ENCODE assay signal across 8 cellular contexts in the genomic region with DNA sequence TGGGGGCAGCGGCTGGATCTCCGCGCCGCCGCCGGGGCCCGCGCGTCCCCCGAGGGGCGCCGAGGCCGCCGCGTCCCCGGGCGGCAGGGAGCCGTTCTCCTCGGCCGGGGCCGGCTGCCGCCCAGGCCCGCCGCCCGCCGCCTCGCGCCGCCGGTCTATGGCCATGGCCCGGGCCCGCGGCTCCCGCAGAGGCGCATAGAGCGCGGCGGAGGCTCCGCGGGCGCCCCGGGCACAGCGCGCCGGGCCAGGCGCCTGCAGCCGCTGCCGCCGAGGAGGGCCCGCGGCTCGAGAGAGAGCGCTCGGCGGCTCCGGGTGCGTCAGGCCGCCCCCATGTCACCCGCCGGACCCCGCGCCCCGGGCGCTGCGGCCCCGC. TPM values are rescaled to one million over a fixed set of nuclear protein-coding genes. Genes with fewer than 3 reads are reported as not detected.
DNase-seq lines count a peak whose midpoint lies in the region; ATAC-seq and TF ChIP-seq lines count a peak whose summit lies in the region.

No MANE protein-coding gene starts in this region.

- in situ Hi-C loops in brain microvascular endothelial cell (cut with HindIII; ENCODE audit: low pct_ligation_motif_present, low sequenced_read_pairs), result no loop called here

- peaks cover 35% of the 10 kb centered on the region; the same call in 1 of the 2 replicates for H3K79me2 ChIP-seq in H9 (ENCODE audit: insufficient read depth, low read length)

- no peaks in the 10 kb centered on the region for H4K20me1 ChIP-seq in H9 (ENCODE audit: control insufficient read depth, insufficient read depth, insufficient read length)

- H2BK12ac ChIP-seq in H9 (ENCODE audit: insufficient read length, low read depth, low read length), result no peak overlapping the region

- H2BK5ac ChIP-seq in H9 (ENCODE audit: insufficient read length, low read length), result no peak overlapping the region

- no peak overlapping the region for H4K8ac ChIP-seq in H9 (replicated peaks; ENCODE audit: insufficient read length, low read depth, low read length)

- peak overlapping the region; percentile 86 for H3K4me2 ChIP-seq in H9 (ENCODE audit: insufficient read depth, insufficient read length, low read length)

- H3T11ph ChIP-seq in H9 (ENCODE audit: low read length), result no peak overlapping the region

- H3K23ac ChIP-seq in H9 (ENCODE audit: insufficient read length, low read depth, low read length), result no peak overlapping the region

- peaks cover 17% of the 10 kb centered on the region for H3K27me3 Mint-ChIP-seq in H9 (ENCODE audit: low read depth)

- H3K27ac ChIP-seq in H9 (ENCODE audit: insufficient read length, low read depth, low read length) (no peak overlapping the region), brain microvascular endothelial cell (no peak overlapping the region), muscle layer of duodenum (ENCODE audit: low read length) (no peak overlapping the region)

- no CpG with 5 or more reads among the region's 66 CpGs for WGBS in H9 (ENCODE audit: extremely low coverage, insufficient read length, low lambda C conversion rate)

- no peak overlapping the region for H3K27ac Mint-ChIP-seq in H9

- H3K9me3 ChIP-seq in ES-I3 (ENCODE audit: control insufficient read depth, insufficient read depth, low read length), result no peaks in the 10 kb centered on the region
- H3K9me3 ChIP-seq in H9 (ENCODE audit: control insufficient read depth, low read depth, low read length), result no peaks in the 10 kb centered on the region
- no peaks in the 10 kb centered on the region for H3K9me3 ChIP-seq in muscle layer of duodenum (ENCODE audit: control insufficient read depth in 1 of 2, low read length in 2 of 2)

- no peak overlapping the region for H2AFZ ChIP-seq in H9 (ENCODE audit: low read length)

- H3K23me2 ChIP-seq in H9 (ENCODE audit: insufficient read length, low read depth, low read length, poor library complexity, severe bottlenecking), result peaks cover 22% of the 10 kb centered on the region

- no peak overlapping the region for H3K18ac ChIP-seq in H9 (ENCODE audit: insufficient read length, low read depth, low read length)

- no peak overlapping the region; the same call in 1 of the 2 replicates for H3K14ac ChIP-seq in H9 (ENCODE audit: insufficient read depth, low read length)

- H2BK20ac ChIP-seq in H9 (ENCODE audit: low read depth, low read length, poor library complexity, severe bottlenecking), result no peak overlapping the region

- no peak overlapping the region for H2BK120ac ChIP-seq in H9 (ENCODE audit: low read depth, low read length, poor library complexity, severe bottlenecking)

- peaks cover 8% of the 10 kb centered on the region for H3K79me1 ChIP-seq in H9 (ENCODE audit: insufficient read depth, low read depth, low read length, poor library complexity, severe bottlenecking)

- DNase-seq in H9 (no peak), brain microvascular endothelial cell (no peak), DMS79 treated with DMSO at 0.1 percent for 48 hours (lab: John Stamatoyannopoulos, UW) (no peak), midbrain (lab: John Stamatoyannopoulos, UW) (no peak)
- DNase-seq in activated CD8-positive, alpha-beta memory T cell treated with anti-CD3 and anti-CD28 coated beads, Interleukin-2, amount 50 U/mL, for 48 hours, result no peak

- no peaks in the 10 kb centered on the region; a peak in 1 of 5 replicates for H3K9me3 Mint-ChIP-seq in H9

- no peak overlapping the region for H4K5ac ChIP-seq in H9 (ENCODE audit: insufficient read length, low read depth, low read length)

- no peak overlapping the region for H3K56ac ChIP-seq in H9 (ENCODE audit: insufficient read length, low read depth, low read length)

- no peaks in the 10 kb centered on the region for H3K36me3 ChIP-seq in ES-I3 (ENCODE audit: insufficient read depth, low read length)
- no peaks in the 10 kb centered on the region for H3K36me3 ChIP-seq in brain microvascular endothelial cell (replicated peaks)
- no peaks in the 10 kb centered on the region for H3K36me3 ChIP-seq in muscle layer of duodenum (ENCODE audit: control insufficient read depth in 1 of 2, insufficient read depth in 2 of 2, low read length in 2 of 2)

- no peak for ATAC-seq in GM21576 (IDR thresholded peaks at IDR 0.05; ENCODE audit: unreplicated experiment)

- H3K4me3 ChIP-seq in brain microvascular endothelial cell (ENCODE audit: low read depth, low read length), result peak overlapping the region; percentile 65
- peak overlapping the region; percentile 60 to 84 for H3K4me3 ChIP-seq in muscle layer of duodenum (ENCODE audit: low read depth in 1 of 2, low read length in 2 of 2)

- peaks cover 23 to 25% of the 10 kb centered on the region in 2 experiments for H3K4me1 Mint-ChIP-seq in H9

- peaks cover 0 to 2% (median 2%) of the 10 kb centered on the region in 3 experiments; a peak in 2 of 7 replicates for H3K36me3 Mint-ChIP-seq in H9 (ENCODE audit: insufficient read depth in 1 of 3, low read depth in 3 of 3)

- H3K9ac ChIP-seq in ES-I3 (ENCODE audit: low read depth, low read length) (peak overlapping the region; percentile 75; the same call in 1 of the 2 replicates), H9 (ENCODE audit: extremely low read depth, insufficient read length, low read length) (no peak overlapping the region)

- H3K4me1 ChIP-seq in ES-I3 (ENCODE audit: insufficient read depth, low read length) (peaks cover 24% of the 10 kb centered on the region), H9 (ENCODE audit: insufficient read depth, low read length) (peaks cover 10% of the 10 kb centered on the region), muscle layer of duodenum (ENCODE audit: control insufficient read depth in 1 of 2, insufficient read depth in 2 of 2, low read length in 2 of 2) (peaks cover 7 to 30% of the 10 kb centered on the region in 2 donors)

- no peak overlapping the region for H4K91ac ChIP-seq in H9 (ENCODE audit: insufficient read length, low read depth, low read length)

- TF ChIP-seq CTCF in H9 (conservative IDR thresholded peaks at IDR 0.05) (no peak), brain microvascular endothelial cell (IDR thresholded peaks at IDR 0.05; ENCODE audit: low read depth, low read length, missing control alignments) (no peak)

- H3K4me3 Mint-ChIP-seq in H9, result no peak overlapping the region

- H3K4ac ChIP-seq in H9 (ENCODE audit: low read depth, low read length), result no peak overlapping the region

- H3K27me3 ChIP-seq in H9 (ENCODE audit: insufficient read depth, low read length), result no peaks in the 10 kb centered on the region; the same call in 1 of the 2 replicates
- no peaks in the 10 kb centered on the region for H3K27me3 ChIP-seq in brain microvascular endothelial cell (replicated peaks)
- peaks cover 8% of the 10 kb centered on the region for H3K27me3 ChIP-seq in muscle layer of duodenum (ENCODE audit: low read depth, low read length)

- H2AK5ac ChIP-seq in H9 (ENCODE audit: insufficient read length, low read length), result no peak overlapping the region

- no peak overlapping the region for H2BK15ac ChIP-seq in H9 (ENCODE audit: low read depth, low read length)

RNA-seq across cellular contexts. Expression of a gene that starts 0.5 kb away (rescaled TPM):
- total RNA-seq in H9 (2021), result 6.1 and 6.8 TPM in 2 replicates
